In the genomic region with DNA sequence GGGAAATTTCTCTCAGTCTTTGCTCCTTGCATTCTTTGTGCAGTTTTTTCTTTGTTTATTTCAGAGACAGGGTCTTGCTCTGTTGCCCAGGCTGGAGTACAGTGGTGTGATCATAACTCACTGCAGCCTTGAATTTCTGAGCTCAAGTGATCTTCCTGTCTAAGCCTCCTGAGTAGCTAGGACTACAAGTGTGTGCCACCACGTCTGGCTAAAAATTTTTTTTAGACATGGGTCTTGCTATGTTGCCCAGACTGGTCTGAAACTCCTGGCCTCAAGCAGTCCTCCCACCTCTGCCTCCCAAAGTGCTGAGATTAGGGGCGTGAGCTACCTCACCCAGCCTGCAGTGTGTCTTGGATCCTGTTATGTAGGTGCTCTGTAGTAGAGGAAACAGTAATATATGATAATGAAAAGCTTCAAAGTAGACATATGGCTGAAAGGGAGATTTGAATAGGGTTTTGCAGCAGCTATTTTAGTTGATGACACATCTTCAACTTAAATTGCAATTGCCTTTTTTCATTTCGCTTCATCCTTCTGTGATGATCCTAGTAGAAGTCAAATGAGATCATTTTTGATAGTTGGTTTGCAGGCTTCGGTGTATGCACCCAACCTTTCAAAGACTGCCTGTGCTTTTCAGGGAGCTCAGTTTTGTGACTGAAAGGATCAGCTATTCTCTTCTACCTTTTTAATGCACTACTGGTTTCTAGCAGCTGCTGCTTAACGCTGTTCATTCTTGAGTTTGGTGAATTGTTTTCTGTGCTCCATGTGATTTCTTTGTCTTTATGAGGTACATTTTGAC, we compare ENCODE assay signal across 1 cellular context.
TF ChIP-seq lines count a peak whose summit lies in the region.

No MANE protein-coding gene starts in this region.

TF ChIP-seq in GM12878, 131 proteins besides CTCF, POLR2A, EP300 and RAD21:
- no peak for TF ChIP-seq IKZF1 (conservative IDR thresholded peaks at IDR 0.05)
- TF ChIP-seq CREM (IDR thresholded peaks at IDR 0.05; ENCODE audit: low read depth): 0 out of 2 replicates have a peak, but pooled peaks have one; percentile 20
